ENCODE assay signal across 9 cellular contexts in the genomic region with DNA sequence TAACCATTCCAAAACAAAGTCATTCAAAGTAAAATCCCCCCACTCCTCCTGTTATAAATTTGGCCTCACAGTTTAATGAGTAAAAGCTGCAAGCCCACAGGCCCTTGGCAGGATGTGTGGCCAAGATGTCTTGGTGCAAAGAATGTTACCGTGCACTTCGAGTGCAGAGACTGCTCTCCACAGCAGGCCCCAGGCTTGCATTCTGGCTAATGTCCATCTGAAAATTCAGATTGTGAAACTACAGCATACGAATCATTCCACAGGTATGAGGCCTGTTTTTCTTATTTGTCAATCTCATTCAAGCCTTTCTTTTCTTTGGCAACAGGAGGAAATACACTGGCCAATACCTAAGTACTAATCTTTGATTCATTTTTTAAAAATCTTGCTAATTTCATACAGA. TPM values are rescaled to one million over a fixed set of nuclear protein-coding genes. Genes with fewer than 3 reads are reported as not detected.
DNase-seq lines count a peak whose midpoint lies in the region; ATAC-seq and TF ChIP-seq lines count a peak whose summit lies in the region.
"Had no signal": no experiment of that assay in that cellular context is flagged by ENCODE, and none has a peak within 500 bp of the region (broad histone marks: within the 10 kb centered on the region; RNA-seq: fewer than 3 reads in every experiment).

No MANE protein-coding gene starts in this region.

- ATAC-seq in left lobe of liver = peak; percentile 82
- ATAC-seq in HG03280 (IDR thresholded peaks at IDR 0.05; ENCODE audit: unreplicated experiment) = no peak
- no peak for ATAC-seq in HG03457 (IDR thresholded peaks at IDR 0.05; ENCODE audit: unreplicated experiment)

- intact Hi-C loops in tibial artery (cut with DNase I; ENCODE audit: low total_unique reads) = loop anchor here (2.0 kb wide), 1 partner anchor 379 kb away; a partner anchor contains a TSS

- H3K27ac ChIP-seq in tibial artery = peak overlapping the region; percentile 48 to 53

- no peaks in the 10 kb centered on the region for H3K9me3 ChIP-seq in tibial artery

- peaks cover 0 to 4% (median 0%) of the 10 kb centered on the region in 3 donors for H3K36me3 ChIP-seq in tibial artery

- no peaks in the 10 kb centered on the region for H3K27me3 ChIP-seq in tibial artery

- H3K4me3 ChIP-seq in tibial artery = no peak overlapping the region

- no peak for TF ChIP-seq CTCF in tibial artery (IDR thresholded peaks at IDR 0.05)

- DNase-seq in HS-5 (ENCODE audit: low read depth) = peak; percentile 94
- DNase-seq in cerebellum (ENCODE audit: low spot score) = peak; percentile 44
- DNase-seq in left lobe of liver (ENCODE audit: low spot score) = no peak
- DNase-seq in tibial artery = no peak
- DNase-seq in CD1c-positive myeloid dendritic cell (ENCODE audit: extremely low spot score) = no peak
- no peak for DNase-seq in SHP77 treated with DMSO at 0.1 percent for 48 hours (lab: John Stamatoyannopoulos, UW)
- DNase-seq: effector CD4-positive, alpha-beta T cell had no signal

- peaks cover 0 to 48% (median 21%) of the 10 kb centered on the region in 4 donors for H3K4me1 ChIP-seq in tibial artery

RNA-seq across cellular contexts. Expression of a gene that starts 7.1 kb away (rescaled TPM):
- 16.2 TPM for total RNA-seq in cerebellum
- 12.4 TPM for total RNA-seq in left lobe of liver

RNA-seq across cellular contexts. Expression of a gene that starts 33.4 kb away (rescaled TPM):
- total RNA-seq in cerebellum (3.5 TPM), left lobe of liver (0.28 TPM)

Comparison
In these comparisons a context has a peak if more than half of its experiments do, and no peak if none do; other contexts are left out.
1. DNase-seq: peak in HS-5 (single experiment) and cerebellum (single experiment); none in left lobe of liver (single experiment), tibial artery (0 of 2), CD1c-positive myeloid dendritic cell (single experiment) and SHP77 treated with DMSO at 0.1 percent for 48 hours (single experiment).